In the genomic region with DNA sequence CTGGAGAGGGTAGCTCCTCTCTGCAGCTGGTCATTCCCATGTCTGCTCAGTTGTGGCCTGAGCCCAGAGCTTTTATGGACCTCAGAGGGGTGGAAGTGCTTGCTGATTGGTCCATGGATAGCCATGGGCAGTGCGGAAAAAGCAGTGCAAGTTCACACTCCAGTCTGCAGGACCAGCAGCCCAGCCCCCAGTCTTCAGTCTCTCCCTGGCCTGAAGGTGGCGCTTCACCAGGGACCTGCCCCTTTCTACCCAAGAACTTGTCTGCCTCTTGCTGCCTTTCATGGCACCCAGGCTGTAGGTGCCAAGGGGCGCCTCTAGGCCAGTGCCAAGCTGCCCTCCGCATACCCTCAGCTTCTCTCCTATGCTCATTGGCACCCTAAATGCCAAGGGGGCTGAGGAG, we compare ENCODE assay signal across 25 cellular contexts.
DNase-seq lines count a peak whose midpoint lies in the region; ATAC-seq and TF ChIP-seq lines count a peak whose summit lies in the region.
"Had no signal": no experiment of that assay in that cellular context is flagged by ENCODE, and none has a peak within 500 bp of the region (broad histone marks: within the 10 kb centered on the region; RNA-seq: fewer than 3 reads in every experiment).

No MANE protein-coding gene starts in this region.

- H3K4me1 Mint-ChIP-seq in activated CD4-positive, alpha-beta T cell treated with anti-CD3 and anti-CD28 coated beads for 36 hours = no peaks in the 10 kb centered on the region
- no peaks in the 10 kb centered on the region for H3K4me1 Mint-ChIP-seq in endodermal cell
- peaks cover 6% of the 10 kb centered on the region for H3K4me1 Mint-ChIP-seq in progenitor cell of endocrine pancreas (ENCODE audit: low read depth)
- H3K4me1 Mint-ChIP-seq: activated naive CD8-positive, alpha-beta T cell treated with anti-CD3 and anti-CD28 coated beads for 36 hours; immature natural killer cell; naive B cell; stimulated activated effector memory CD8-positive, alpha-beta T cell treated with anti-CD3 and anti-CD28 coated beads, Interleukin-12 subunit alpha, Interleukin-12 subunit beta, amount 100 ng/mL, for 72 hours had no signal

- H3K36me3 ChIP-seq in endodermal cell (ENCODE audit: control insufficient read depth, insufficient read depth, low read length) (no peaks in the 10 kb centered on the region), suprapubic skin (no peaks in the 10 kb centered on the region), sigmoid colon (no peaks in the 10 kb centered on the region)
- H3K36me3 ChIP-seq: left ventricle myocardium inferior, upper lobe of right lung had no signal

- no peaks in the 10 kb centered on the region for H3K9me3 Mint-ChIP-seq in activated CD4-positive, alpha-beta T cell treated with anti-CD3 and anti-CD28 coated beads for 36 hours (ENCODE audit: low read depth)
- H3K9me3 Mint-ChIP-seq in endodermal cell = no peaks in the 10 kb centered on the region
- no peaks in the 10 kb centered on the region for H3K9me3 Mint-ChIP-seq in progenitor cell of endocrine pancreas (ENCODE audit: low read depth)
- H3K9me3 Mint-ChIP-seq: activated CD4-positive, alpha-beta memory T cell treated with anti-CD3 and anti-CD28 coated beads for 36 hours; activated naive CD8-positive, alpha-beta T cell treated with anti-CD3 and anti-CD28 coated beads for 36 hours; immature natural killer cell; stimulated activated effector memory CD8-positive, alpha-beta T cell treated with anti-CD3 and anti-CD28 coated beads, Interleukin-12 subunit alpha, Interleukin-12 subunit beta, amount 100 ng/mL, for 72 hours; T-helper 2 cell treated with Interferon-gamma antibody and Interleukin-4, amounts not matched to agents 5 μg/mL and 100 μg/mL, for 36 hours had no signal

- POLR2A ChIA-PET in activated CD4-positive, alpha-beta T cell treated with anti-CD3 and anti-CD28 coated beads for 36 hours (lab: Charles Lee) = no interaction called here

- peak; percentile 10 for DNase-seq in activated CD4-positive, alpha-beta T cell treated with anti-CD3 and anti-CD28 coated beads for 36 hours
- DNase-seq in activated CD4-positive, alpha-beta T cell treated with anti-CD3 and anti-CD28 coated beads, Interleukin-2, amount 50 U/mL, for 1 hour = no peak
- DNase-seq in NAMALWA (ENCODE audit: low spot score) (peak; percentile 22), endodermal cell (peak; percentile 87), progenitor cell of endocrine pancreas (ENCODE audit: low spot score, unreplicated experiment) (no peak), suprapubic skin (ENCODE audit: low spot score in 2 of 2) (no peak), sigmoid colon (no peak)
- DNase-seq: activated CD4-positive, alpha-beta memory T cell treated with anti-CD3 and anti-CD28 coated beads for 36 hours; activated naive CD8-positive, alpha-beta T cell treated with anti-CD3 and anti-CD28 coated beads for 36 hours; AML-193; immature natural killer cell; Kasumi-1; left ventricle myocardium inferior; naive B cell; NCI-H1092; NCI-H1930; stimulated activated CD4-positive, alpha-beta T cell treated with anti-CD3 and anti-CD28 coated beads, Interleukin-2, amount 100 ng/mL, for 48 hours; substantia nigra; upper lobe of right lung had no signal

- H3K4me3 Mint-ChIP-seq in activated CD4-positive, alpha-beta T cell treated with anti-CD3 and anti-CD28 coated beads for 36 hours = no peak overlapping the region
- H3K4me3 Mint-ChIP-seq in endodermal cell (no peak overlapping the region), progenitor cell of endocrine pancreas (ENCODE audit: low read depth) (no peak overlapping the region)
- H3K4me3 Mint-ChIP-seq: activated CD4-positive, alpha-beta memory T cell treated with anti-CD3 and anti-CD28 coated beads for 36 hours; activated naive CD8-positive, alpha-beta T cell treated with anti-CD3 and anti-CD28 coated beads for 36 hours; immature natural killer cell; naive B cell; stimulated activated effector memory CD8-positive, alpha-beta T cell treated with anti-CD3 and anti-CD28 coated beads, Interleukin-12 subunit alpha, Interleukin-12 subunit beta, amount 100 ng/mL, for 72 hours; T-helper 2 cell treated with Interferon-gamma antibody and Interleukin-4, amounts not matched to agents 5 μg/mL and 100 μg/mL, for 36 hours had no signal

- H3K27me3 ChIP-seq in endodermal cell (ENCODE audit: control insufficient read depth, insufficient read depth, low read length, poor library complexity, severe bottlenecking) (no peaks in the 10 kb centered on the region), suprapubic skin (no peaks in the 10 kb centered on the region), sigmoid colon (no peaks in the 10 kb centered on the region)
- H3K27me3 ChIP-seq: upper lobe of right lung had no signal

- TF ChIP-seq POLR2A in suprapubic skin (IDR thresholded peaks at IDR 0.05) (no peak), sigmoid colon (IDR thresholded peaks at IDR 0.05) (no peak)

- ATAC-seq in activated CD4-positive, alpha-beta T cell treated with anti-CD3 and anti-CD28 coated beads for 36 hours = no peak
- no peak for ATAC-seq in GM19467 (IDR thresholded peaks at IDR 0.05; ENCODE audit: unreplicated experiment)
- ATAC-seq: stimulated activated effector memory CD8-positive, alpha-beta T cell treated with anti-CD3 and anti-CD28 coated beads, Interleukin-12 subunit alpha, Interleukin-12 subunit beta, amount 100 ng/mL, for 72 hours had no signal

- no peaks in the 10 kb centered on the region for H3K27me3 Mint-ChIP-seq in activated CD4-positive, alpha-beta T cell treated with anti-CD3 and anti-CD28 coated beads for 36 hours
- peaks cover 7% of the 10 kb centered on the region for H3K27me3 Mint-ChIP-seq in endodermal cell (ENCODE audit: insufficient read depth)
- no peaks in the 10 kb centered on the region for H3K27me3 Mint-ChIP-seq in progenitor cell of endocrine pancreas

- H3K9ac ChIP-seq in endodermal cell (ENCODE audit: extremely low read depth, low read length, poor library complexity, severe bottlenecking) = no peak overlapping the region

- intact Hi-C loops in activated CD4-positive, alpha-beta T cell treated with anti-CD3 and anti-CD28 coated beads for 36 hours (cut with DNase I, micrococcal nuclease) = no loop called here
- intact Hi-C loops in sigmoid colon (cut with DNase I) = no loop called here

- CTCF ChIA-PET in activated CD4-positive, alpha-beta T cell treated with anti-CD3 and anti-CD28 coated beads for 36 hours (lab: Charles Lee) = interaction anchor here (0.5 to 1.3 kb wide), 4 partner anchors 13 to 125 kb away, joined by 3 to 4 read pairs (median 3); no protein-coding TSS in a partner anchor

- H3K36me3 Mint-ChIP-seq in activated CD4-positive, alpha-beta T cell treated with anti-CD3 and anti-CD28 coated beads for 36 hours (ENCODE audit: low read depth) = no peaks in the 10 kb centered on the region
- H3K36me3 Mint-ChIP-seq in endodermal cell (ENCODE audit: low read depth) = no peaks in the 10 kb centered on the region
- no peaks in the 10 kb centered on the region for H3K36me3 Mint-ChIP-seq in progenitor cell of endocrine pancreas (ENCODE audit: insufficient read depth)
- H3K36me3 Mint-ChIP-seq: activated CD4-positive, alpha-beta memory T cell treated with anti-CD3 and anti-CD28 coated beads for 36 hours; activated naive CD8-positive, alpha-beta T cell treated with anti-CD3 and anti-CD28 coated beads for 36 hours; immature natural killer cell; naive B cell; stimulated activated effector memory CD8-positive, alpha-beta T cell treated with anti-CD3 and anti-CD28 coated beads, Interleukin-12 subunit alpha, Interleukin-12 subunit beta, amount 100 ng/mL, for 72 hours had no signal

- H3K9me3 ChIP-seq in endodermal cell (ENCODE audit: control insufficient read depth, low read length) (no peaks in the 10 kb centered on the region), suprapubic skin (no peaks in the 10 kb centered on the region), sigmoid colon (no peaks in the 10 kb centered on the region)
- H3K9me3 ChIP-seq: left ventricle myocardium inferior, upper lobe of right lung had no signal

- H3K27ac ChIP-seq in endodermal cell (ENCODE audit: low read depth, low read length) = no peak overlapping the region
- no peak overlapping the region for H3K27ac ChIP-seq in suprapubic skin
- no peak overlapping the region for H3K27ac ChIP-seq in sigmoid colon
- H3K27ac ChIP-seq: epithelial cell of prostate, left ventricle myocardium inferior, RWPE1, upper lobe of right lung had no signal

- no peak overlapping the region for H3K27ac Mint-ChIP-seq in activated CD4-positive, alpha-beta T cell treated with anti-CD3 and anti-CD28 coated beads for 36 hours
- no peak overlapping the region for H3K27ac Mint-ChIP-seq in endodermal cell
- no peak overlapping the region for H3K27ac Mint-ChIP-seq in progenitor cell of endocrine pancreas
- H3K27ac Mint-ChIP-seq: activated CD4-positive, alpha-beta memory T cell treated with anti-CD3 and anti-CD28 coated beads for 36 hours; activated naive CD8-positive, alpha-beta T cell treated with anti-CD3 and anti-CD28 coated beads for 36 hours; immature natural killer cell; naive B cell; stimulated activated effector memory CD8-positive, alpha-beta T cell treated with anti-CD3 and anti-CD28 coated beads, Interleukin-12 subunit alpha, Interleukin-12 subunit beta, amount 100 ng/mL, for 72 hours; T-helper 2 cell treated with Interferon-gamma antibody and Interleukin-4, amounts not matched to agents 5 μg/mL and 100 μg/mL, for 36 hours had no signal

- H3K4me1 ChIP-seq in endodermal cell (ENCODE audit: control insufficient read depth, insufficient read depth, low read length) (no peaks in the 10 kb centered on the region), suprapubic skin (peaks cover 3% of the 10 kb centered on the region), sigmoid colon (peaks cover 0 to 13% (median 3%) of the 10 kb centered on the region in 4 donors)
- H3K4me1 ChIP-seq: left ventricle myocardium inferior, upper lobe of right lung had no signal

- TF ChIP-seq EP300 in suprapubic skin (IDR thresholded peaks at IDR 0.05) = no peak
- no peak for TF ChIP-seq EP300 in sigmoid colon (IDR thresholded peaks at IDR 0.05)

- H3K4me3 ChIP-seq in endodermal cell (ENCODE audit: low read length) (no peak overlapping the region), suprapubic skin (no peak overlapping the region), sigmoid colon (no peak overlapping the region)
- H3K4me3 ChIP-seq: left ventricle myocardium inferior, smooth muscle cell, upper lobe of right lung had no signal

- WGBS in endodermal cell (ENCODE audit: insufficient coverage in 1 of 2, insufficient read length in 1 of 2), 2 experiments = 83 to 86% methylated on average over 2 to 4 of the region's 4 CpGs
- 92% methylated on average over 4 of the region's 4 CpGs for WGBS in suprapubic skin
- WGBS in sigmoid colon, 2 donors = 84 to 92% methylated on average over 4 of the region's 4 CpGs

- TF ChIP-seq CTCF in endodermal cell (conservative IDR thresholded peaks at IDR 0.05) (peak; percentile 72), progenitor cell of endocrine pancreas (IDR thresholded peaks at IDR 0.05; ENCODE audit: unreplicated experiment) (peak; percentile 9), suprapubic skin (IDR thresholded peaks at IDR 0.05) (no peak), sigmoid colon (IDR thresholded peaks at IDR 0.05) (no peak)

Comparison
In these comparisons a context has a peak if more than half of its experiments do, and no peak if none do; other contexts are left out.
1. DNase-seq: peak in activated CD4-positive, alpha-beta T cell treated with anti-CD3 and anti-CD28 coated beads for 36 hours (single experiment), NAMALWA (single experiment) and endodermal cell (single experiment); none in activated CD4-positive, alpha-beta T cell treated with anti-CD3 and anti-CD28 coated beads, Interleukin-2, amount 50 U/mL, for 1 hour (single experiment), progenitor cell of endocrine pancreas (single experiment), suprapubic skin (0 of 2) and sigmoid colon (single experiment).
2. CTCF ChIP-seq: peak in endodermal cell (single experiment) and progenitor cell of endocrine pancreas (single experiment); none in suprapubic skin (0 of 2) and sigmoid colon (0 of 4).